ENCODE assay signal across 23 cellular contexts in genomic region chr17:65678534-65678933, GRCh38.
A peak's percentile ranks its signal among the peaks of the same experiment; 100 is the strongest.
DNase-seq lines count a peak whose midpoint lies in the region; ATAC-seq and TF ChIP-seq lines count a peak whose summit lies in the region.
"Had no signal": no experiment of that assay in that cellular context is flagged by ENCODE, and none has a peak within 500 bp of the region (broad histone marks: within the 10 kb centered on the region; RNA-seq: fewer than 3 reads in every experiment).

No MANE protein-coding gene starts in this region.

- DNase-seq in GM03348 (ENCODE audit: low spot score) (peak; percentile 14), RPMI8226 (peak; percentile 38), fibroblast of peridontal ligament (ENCODE audit: extremely low read depth) (peak; percentile 36), psoas muscle (no peak), left lobe of liver (ENCODE audit: low spot score) (no peak), prostate gland (ENCODE audit: low spot score) (no peak)
- no peak for DNase-seq in activated CD4-positive, alpha-beta memory T cell treated with anti-CD3 and anti-CD28 coated beads, Interleukin-2, amount 10 ng/mL, durations not matched to agents 7 days and 5 days
- DNase-seq: activated CD4-positive, alpha-beta memory T cell treated with anti-CD3 and anti-CD28 coated beads for 36 hours; activated naive CD8-positive, alpha-beta T cell treated with anti-CD3 and anti-CD28 coated beads, Interleukin-2, amount 10 ng/mL, durations not matched to agents 7 days and 5 days; activated T-cell treated with anti-CD3 and anti-CD28 coated beads, Interleukin-2, amount 50 U/mL, for 48 hours; central memory CD4-positive, alpha-beta T cell; effector memory CD8-positive, alpha-beta T cell; KBM-7; left colon; NCI-H1105; NK-92 treated with Interleukin-12 subunit alpha and Interleukin-12 subunit beta, amount 100 ng/mL, for 24 hours; pancreas; stimulated activated CD4-positive, alpha-beta T cell treated with anti-CD3 and anti-CD28 coated beads, Interleukin-12 subunit alpha, Interleukin-12 subunit beta, amount 100 ng/mL, for 4 hours; thyroid gland had no signal

- CTCF ChIA-PET in activated CD4-positive, alpha-beta memory T cell treated with anti-CD3 and anti-CD28 coated beads, Interleukin-2, amount 10 ng/mL, durations not matched to agents 7 days and 5 days (lab: Charles Lee) = no interaction called here

- POLR2A ChIA-PET in activated CD4-positive, alpha-beta memory T cell treated with anti-CD3 and anti-CD28 coated beads, Interleukin-2, amount 10 ng/mL, durations not matched to agents 7 days and 5 days (lab: Charles Lee) = no interaction called here

- H3K9me3 ChIP-seq in psoas muscle = no peaks in the 10 kb centered on the region
- no peaks in the 10 kb centered on the region for H3K9me3 ChIP-seq in prostate gland
- H3K9me3 ChIP-seq: pancreas, thyroid gland had no signal

- H3K9me3 Mint-ChIP-seq in activated CD4-positive, alpha-beta memory T cell treated with anti-CD3 and anti-CD28 coated beads, Interleukin-2, amount 10 ng/mL, durations not matched to agents 7 days and 5 days = peaks cover 2% of the 10 kb centered on the region
- H3K9me3 Mint-ChIP-seq: activated CD4-positive, alpha-beta memory T cell treated with anti-CD3 and anti-CD28 coated beads for 36 hours; effector memory CD8-positive, alpha-beta T cell had no signal

- H3K27me3 ChIP-seq in psoas muscle (ENCODE audit: insufficient read depth in 3 of 3, low read length in 2 of 3) (no peaks in the 10 kb centered on the region), prostate gland (replicated peaks; ENCODE audit: insufficient read depth) (no peaks in the 10 kb centered on the region)
- H3K27me3 ChIP-seq: pancreas, thyroid gland had no signal

- no peak overlapping the region for H3K4me3 Mint-ChIP-seq in activated CD4-positive, alpha-beta memory T cell treated with anti-CD3 and anti-CD28 coated beads, Interleukin-2, amount 10 ng/mL, durations not matched to agents 7 days and 5 days
- H3K4me3 Mint-ChIP-seq: activated CD4-positive, alpha-beta memory T cell treated with anti-CD3 and anti-CD28 coated beads for 36 hours; activated naive CD8-positive, alpha-beta T cell treated with anti-CD3 and anti-CD28 coated beads, Interleukin-2, amount 10 ng/mL, durations not matched to agents 7 days and 5 days; effector memory CD8-positive, alpha-beta T cell; stimulated activated memory B cell treated with anti-CD40 and anti-IgM and Interleukin-4, amounts not matched to agents 10 μg/mL and 1 μg/mL and 100 μg/mL, for 72 hours had no signal

- TF ChIP-seq CTCF in psoas muscle (IDR thresholded peaks at IDR 0.05) (no peak), prostate gland (IDR thresholded peaks at IDR 0.05) (no peak)

- H3K27ac ChIP-seq in psoas muscle (no peak overlapping the region), prostate gland (no peak overlapping the region)
- H3K27ac ChIP-seq: pancreas, RWPE1, thyroid gland, VCaP had no signal

- H3K36me3 Mint-ChIP-seq in activated CD4-positive, alpha-beta memory T cell treated with anti-CD3 and anti-CD28 coated beads, Interleukin-2, amount 10 ng/mL, durations not matched to agents 7 days and 5 days (ENCODE audit: low read depth) = no peaks in the 10 kb centered on the region
- H3K36me3 Mint-ChIP-seq: activated CD4-positive, alpha-beta memory T cell treated with anti-CD3 and anti-CD28 coated beads for 36 hours; activated naive CD8-positive, alpha-beta T cell treated with anti-CD3 and anti-CD28 coated beads, Interleukin-2, amount 10 ng/mL, durations not matched to agents 7 days and 5 days; stimulated activated memory B cell treated with anti-CD40 and anti-IgM and Interleukin-4, amounts not matched to agents 10 μg/mL and 1 μg/mL and 100 μg/mL, for 72 hours had no signal

- H3K27me3 Mint-ChIP-seq in activated CD4-positive, alpha-beta memory T cell treated with anti-CD3 and anti-CD28 coated beads, Interleukin-2, amount 10 ng/mL, durations not matched to agents 7 days and 5 days = peaks cover 1% of the 10 kb centered on the region
- H3K27me3 Mint-ChIP-seq: activated CD4-positive, alpha-beta memory T cell treated with anti-CD3 and anti-CD28 coated beads for 36 hours; activated naive CD8-positive, alpha-beta T cell treated with anti-CD3 and anti-CD28 coated beads, Interleukin-2, amount 10 ng/mL, durations not matched to agents 7 days and 5 days; effector memory CD8-positive, alpha-beta T cell; stimulated activated memory B cell treated with anti-CD40 and anti-IgM and Interleukin-4, amounts not matched to agents 10 μg/mL and 1 μg/mL and 100 μg/mL, for 72 hours had no signal

- ATAC-seq in psoas muscle = peak in 3 of 4 donors; percentile 36 to 54 (median 47)
- ATAC-seq in HG03469 (IDR thresholded peaks at IDR 0.05; ENCODE audit: unreplicated experiment) = no peak
- ATAC-seq in left lobe of liver = no peak
- ATAC-seq: effector memory CD8-positive, alpha-beta T cell; left colon; stimulated activated memory B cell treated with anti-CD40 and anti-IgM and Interleukin-4, amounts not matched to agents 10 μg/mL and 1 μg/mL and 100 μg/mL, for 72 hours had no signal

- H3K4me1 Mint-ChIP-seq in activated CD4-positive, alpha-beta memory T cell treated with anti-CD3 and anti-CD28 coated beads, Interleukin-2, amount 10 ng/mL, durations not matched to agents 7 days and 5 days = peaks cover 3% of the 10 kb centered on the region
- H3K4me1 Mint-ChIP-seq: activated naive CD8-positive, alpha-beta T cell treated with anti-CD3 and anti-CD28 coated beads, Interleukin-2, amount 10 ng/mL, durations not matched to agents 7 days and 5 days; stimulated activated memory B cell treated with anti-CD40 and anti-IgM and Interleukin-4, amounts not matched to agents 10 μg/mL and 1 μg/mL and 100 μg/mL, for 72 hours had no signal

- H3K27ac Mint-ChIP-seq in activated CD4-positive, alpha-beta memory T cell treated with anti-CD3 and anti-CD28 coated beads, Interleukin-2, amount 10 ng/mL, durations not matched to agents 7 days and 5 days = no peak overlapping the region
- H3K27ac Mint-ChIP-seq: activated CD4-positive, alpha-beta memory T cell treated with anti-CD3 and anti-CD28 coated beads for 36 hours; activated naive CD8-positive, alpha-beta T cell treated with anti-CD3 and anti-CD28 coated beads, Interleukin-2, amount 10 ng/mL, durations not matched to agents 7 days and 5 days; effector memory CD8-positive, alpha-beta T cell; stimulated activated memory B cell treated with anti-CD40 and anti-IgM and Interleukin-4, amounts not matched to agents 10 μg/mL and 1 μg/mL and 100 μg/mL, for 72 hours had no signal

- no peak for TF ChIP-seq POLR2A in prostate gland (IDR thresholded peaks at IDR 0.05)

- H3K36me3 ChIP-seq in psoas muscle (ENCODE audit: insufficient read depth in 1 of 2, low read depth in 1 of 2) (no peaks in the 10 kb centered on the region), prostate gland (no peaks in the 10 kb centered on the region)
- H3K36me3 ChIP-seq: pancreas, thyroid gland had no signal

- H3K4me1 ChIP-seq in psoas muscle = no peaks in the 10 kb centered on the region
- no peaks in the 10 kb centered on the region for H3K4me1 ChIP-seq in prostate gland (replicated peaks)
- H3K4me1 ChIP-seq: pancreas had no signal

- 31 to 39% (median 33%) methylated on average over 9 of the region's 9 CpGs for WGBS in psoas muscle, 3 donors
- 50% methylated on average over 9 of the region's 9 CpGs for WGBS in prostate gland

- H3K4me3 ChIP-seq in psoas muscle (no peak overlapping the region), prostate gland (no peak overlapping the region)
- H3K4me3 ChIP-seq: pancreas, thyroid gland had no signal

- intact Hi-C loops in psoas muscle (cut with DNase I) (no loop called here), prostate gland (cut with DNase I) (no loop called here)

Comparison
In these comparisons a context has a peak if more than half of its experiments do, and no peak if none do; other contexts are left out.
1. DNase-seq: peak in GM03348 (single experiment), RPMI8226 (single experiment) and fibroblast of peridontal ligament (single experiment); none in psoas muscle (0 of 2), activated CD4-positive, alpha-beta memory T cell treated with anti-CD3 and anti-CD28 coated beads, Interleukin-2, amount 10 ng/mL, durations not matched to agents 7 days and 5 days (single experiment), left lobe of liver (single experiment) and prostate gland (single experiment).
2. ATAC-seq: peak in psoas muscle (3 of 4); none in HG03469 (single experiment) and left lobe of liver (single experiment).